11 cellular contexts compared by ENCODE assay signal in genomic region chr3:12423918-12424634, GRCh38.
A peak's percentile ranks its signal among the peaks of the same experiment; 100 is the strongest.
DNase-seq lines count a peak whose midpoint lies in the region; ATAC-seq, FAIRE-seq and TF ChIP-seq lines count a peak whose summit lies in the region.
"Had no signal": no experiment of that assay in that cellular context is flagged by ENCODE, and none has a peak within 500 bp of the region (broad histone marks: within the 10 kb centered on the region; RNA-seq: fewer than 3 reads in every experiment).

No MANE protein-coding gene starts in this region.

- 31% methylated on average over 6 of the region's 6 CpGs for WGBS in smooth muscle cell (ENCODE audit: low lambda C conversion rate)

- ATAC-seq in GM19463 (IDR thresholded peaks at IDR 0.05; ENCODE audit: unreplicated experiment) (peak; percentile 79), GM18907 (IDR thresholded peaks at IDR 0.05; ENCODE audit: unreplicated experiment) (no peak)

- POLR2A ChIA-PET in endothelial cell of umbilical vein (lab: Charles Lee), result no interaction called here

- no peaks in the 10 kb centered on the region for H3K9me3 ChIP-seq in endothelial cell of umbilical vein (replicated peaks; ENCODE audit: control insufficient read depth, insufficient read depth, low read length)
- H3K9me3 ChIP-seq in smooth muscle cell (replicated peaks; ENCODE audit: low read depth), result no peaks in the 10 kb centered on the region

- CTCF ChIA-PET in endothelial cell of umbilical vein (lab: Charles Lee), result interaction anchor here (0.9 to 1.0 kb wide), 3 partner anchors 13 to 37 kb away, joined by 3 read pairs; no protein-coding TSS in a partner anchor

- H3K36me3 ChIP-seq in endothelial cell of umbilical vein (ENCODE audit: control insufficient read depth in 2 of 2, extremely low read depth in 1 of 2, insufficient read depth in 2 of 2, low read length in 2 of 2) (no peaks in the 10 kb centered on the region), smooth muscle cell (ENCODE audit: low read depth) (no peaks in the 10 kb centered on the region)

- H3K27ac ChIP-seq in endothelial cell of umbilical vein (ENCODE audit: insufficient read depth, low read depth, low read length) (no peak overlapping the region), smooth muscle cell (ENCODE audit: low read depth) (no peak overlapping the region)
- H3K27ac ChIP-seq: epithelial cell of prostate had no signal

- H3K4me1 ChIP-seq in endothelial cell of umbilical vein (ENCODE audit: control insufficient read depth, extremely low read depth, insufficient read depth, low read length) (peaks cover 7% of the 10 kb centered on the region), smooth muscle cell (ENCODE audit: low read depth) (peaks cover 7% of the 10 kb centered on the region)

- H3K27me3 ChIP-seq in endothelial cell of umbilical vein (ENCODE audit: control insufficient read depth in 2 of 2, insufficient read depth in 2 of 2, low read length in 2 of 2) (peaks cover 8 to 27% of the 10 kb centered on the region in 2 experiments), smooth muscle cell (ENCODE audit: low read depth) (no peaks in the 10 kb centered on the region)

- H2AFZ ChIP-seq in endothelial cell of umbilical vein (ENCODE audit: low read depth, low read length) (peak overlapping the region; percentile 3), smooth muscle cell (ENCODE audit: low read depth) (no peak overlapping the region)

- H3K79me2 ChIP-seq in endothelial cell of umbilical vein (ENCODE audit: control insufficient read depth, insufficient read depth, low read length) (no peaks in the 10 kb centered on the region), smooth muscle cell (ENCODE audit: low read depth) (no peaks in the 10 kb centered on the region)

- H4K20me1 ChIP-seq in endothelial cell of umbilical vein (replicated peaks; ENCODE audit: control insufficient read depth, extremely low read depth, insufficient read depth, low read length) (no peaks in the 10 kb centered on the region), smooth muscle cell (ENCODE audit: low read depth) (no peaks in the 10 kb centered on the region)

- TF ChIP-seq CTCF in NB4 (IDR thresholded peaks at IDR 0.05; ENCODE audit: low read depth, low read length) (no peak), endothelial cell of umbilical vein (IDR thresholded peaks at IDR 0.05; ENCODE audit: extremely low read depth in 1 of 2, insufficient read depth in 1 of 2, low read depth in 1 of 2, low read length in 2 of 2) (no peak), smooth muscle cell (IDR thresholded peaks at IDR 0.05; ENCODE audit: borderline replicate concordance, insufficient read depth, poor library complexity, severe bottlenecking) (no peak)

- peaks cover 12% of the 10 kb centered on the region for H3F3A ChIP-seq in smooth muscle cell (ENCODE audit: low read depth)

- intact Hi-C loops in endothelial cell of umbilical vein (cut with micrococcal nuclease), result no loop called here

- H3K4me3 ChIP-seq in NB4 (ENCODE audit: low read depth, low read length), result no peak overlapping the region
- no peak overlapping the region for H3K4me3 ChIP-seq in endothelial cell of umbilical vein (replicated peaks in 1 of 3; ENCODE audit: insufficient read depth in 1 of 3, low read depth in 1 of 3, low read length in 3 of 3)
- no peak overlapping the region for H3K4me3 ChIP-seq in smooth muscle cell

- H3K9me1 ChIP-seq in endothelial cell of umbilical vein (replicated peaks; ENCODE audit: control insufficient read depth, extremely low read depth, insufficient read depth, low read length), result no peaks in the 10 kb centered on the region

- dilution Hi-C loops in endothelial cell of umbilical vein (cut with MboI; ENCODE audit: extremely low pct_ligation_motif_present, low sequenced_read_pairs), result no loop called here

- TF ChIP-seq POLR2A in NB4 (IDR thresholded peaks at IDR 0.05; ENCODE audit: extremely low read depth, insufficient read length), result no peak
- no peak for TF ChIP-seq POLR2A in endothelial cell of umbilical vein (IDR thresholded peaks at IDR 0.05; ENCODE audit: low read depth, low read length)

- BruUV-seq in endothelial cell of umbilical vein (replicated peaks; lab: Mats Ljungman, UMichigan), result no TSS peak

- no peak overlapping the region for H3K4me2 ChIP-seq in endothelial cell of umbilical vein (ENCODE audit: insufficient read depth, low read length)
- peak overlapping the region; percentile 52 for H3K4me2 ChIP-seq in smooth muscle cell

- H3K9ac ChIP-seq in endothelial cell of umbilical vein (replicated peaks; ENCODE audit: extremely low read depth, insufficient read depth, low read length), result no peak overlapping the region
- no peak overlapping the region for H3K9ac ChIP-seq in smooth muscle cell (ENCODE audit: low read depth)

- no peak for FAIRE-seq in endothelial cell of umbilical vein (lab: Jason Lieb, UNC)
- FAIRE-seq: GM19239 had no signal

- DNase-seq in NB4 (ENCODE audit: low read depth) (peak; percentile 54), endothelial cell of umbilical vein (ENCODE audit: low read depth, low spot score) (peak; percentile 12), smooth muscle cell (lab: John Stamatoyannopoulos, UW; ENCODE audit: unreplicated experiment) (no peak), NCI-H146 treated with DMSO at 0.1 percent for 48 hours (lab: John Stamatoyannopoulos, UW; ENCODE audit: unreplicated experiment) (no peak), NK-92 (lab: John Stamatoyannopoulos, UW; ENCODE audit: unreplicated experiment) (no peak)
- DNase-seq: NCI-H1092, SHP77 had no signal

TF ChIP-seq in endothelial cell of umbilical vein, 7 proteins besides CTCF, POLR2A, EP300 and RAD21:
- TF ChIP-seq, protein P1, sequence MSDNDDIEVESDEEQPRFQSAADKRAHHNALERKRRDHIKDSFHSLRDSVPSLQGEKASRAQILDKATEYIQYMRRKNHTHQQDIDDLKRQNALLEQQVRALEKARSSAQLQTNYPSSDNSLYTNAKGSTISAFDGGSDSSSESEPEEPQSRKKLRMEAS (IDR thresholded peaks at IDR 0.05; ENCODE audit: insufficient read depth, insufficient read length), result no peak
- TF ChIP-seq EZH2 (IDR thresholded peaks at IDR 0.05; ENCODE audit: borderline replicate concordance, low read depth, low read length, severe bottlenecking) (no peak), FOS (IDR thresholded peaks at IDR 0.05; ENCODE audit: borderline replicate concordance, insufficient read depth, low read length) (no peak), JUN (IDR thresholded peaks at IDR 0.05; ENCODE audit: borderline replicate concordance, insufficient read depth, insufficient read length, low read depth) (no peak), MYC (IDR thresholded peaks at IDR 0.05; ENCODE audit: low read depth, low read length) (no peak)

Comparison
In these comparisons a context has a peak if more than half of its experiments do, and no peak if none do; other contexts are left out.
1. DNase-seq: peak in NB4 (single experiment) and endothelial cell of umbilical vein (single experiment); none in smooth muscle cell (single experiment), NCI-H146 treated with DMSO at 0.1 percent for 48 hours (single experiment) and NK-92 (single experiment).